ENCODE assay signal across 18 cellular contexts in genomic region chr2:109270758-109271305, GRCh38.
A peak's percentile ranks its signal among the peaks of the same experiment; 100 is the strongest.
DNase-seq lines count a peak whose midpoint lies in the region; ATAC-seq and TF ChIP-seq lines count a peak whose summit lies in the region.
"Had no signal": no experiment of that assay in that cellular context is flagged by ENCODE, and none has a peak within 500 bp of the region (broad histone marks: within the 10 kb centered on the region; RNA-seq: fewer than 3 reads in every experiment).

No MANE protein-coding gene starts in this region.

- DNase-seq in COR-L47 (lab: John Stamatoyannopoulos, UW) = peak; percentile 9
- peak; percentile 17 for DNase-seq in HT-29 (ENCODE audit: low spot score)
- DNase-seq in colonic mucosa = peak; percentile 54
- no peak for DNase-seq in neural crest cell (ENCODE audit: low read depth, low spot score)
- no peak for DNase-seq in MM.1S
- no peak for DNase-seq in CD4-positive, alpha-beta T cell
- no peak for DNase-seq in activated CD4-positive, alpha-beta T cell treated with anti-CD3 and anti-CD28 coated beads for 1 hour
- DNase-seq: activated B cell treated with CpG ODN at 0.5 μM for 24 hours; activated effector memory CD4-positive, alpha-beta T cell treated with Interleukin-2 at 50 U/mL for 16 hours; DND-41; HFFc6; NCI-H2227 treated with DMSO at 0.1 percent for 48 hours; stimulated activated CD4-positive, alpha-beta T cell treated with anti-CD3 and anti-CD28 coated beads, Interleukin-2, amount 100 ng/mL, for 48 hours; stimulated activated CD8-positive, alpha-beta memory T cell treated with anti-CD3 and anti-CD28 coated beads, Interleukin-4, amount 100 ng/mL, for 48 hours; testis had no signal

- no peak for ATAC-seq in CD4-positive, alpha-beta T cell (ENCODE audit: poor library complexity)
- ATAC-seq: gastroesophageal sphincter, sciatic nerve had no signal

- TF ChIP-seq CTCF in colonic mucosa (IDR thresholded peaks at IDR 0.05) (no peak), neural crest cell (conservative IDR thresholded peaks at IDR 0.05) (no peak), MM.1S (IDR thresholded peaks at IDR 0.05; ENCODE audit: low read length) (no peak)
- no peak for TF ChIP-seq CTCF in CD4-positive, alpha-beta T cell (IDR thresholded peaks at IDR 0.05)

- H3K27ac ChIP-seq in colonic mucosa (no peak overlapping the region), MM.1S (ENCODE audit: low read length) (no peak overlapping the region)
- H3K27ac ChIP-seq in CD4-positive, alpha-beta T cell (ENCODE audit: low read depth, low read length) = no peak overlapping the region
- H3K27ac ChIP-seq: gastroesophageal sphincter, testis had no signal

- H3K36me3 ChIP-seq in colonic mucosa (no peaks in the 10 kb centered on the region), MM.1S (replicated peaks; ENCODE audit: insufficient read depth, low read length) (no peaks in the 10 kb centered on the region)
- H3K36me3 ChIP-seq: gastroesophageal sphincter had no signal

- POLR2A ChIA-PET in CD4-positive, alpha-beta T cell (lab: Charles Lee) = no interaction called here

- H3K9me2 ChIP-seq in MM.1S (replicated peaks; ENCODE audit: insufficient read depth, low read length) = no peaks in the 10 kb centered on the region

- H3K27ac Mint-ChIP-seq in neural crest cell (ENCODE audit: unreplicated experiment) = peak overlapping the region; percentile 19
- no peak overlapping the region for H3K27ac Mint-ChIP-seq in CD4-positive, alpha-beta T cell
- H3K27ac Mint-ChIP-seq: activated B cell treated with CpG ODN at 0.5 μM for 24 hours, HFFc6, memory B cell had no signal

- no peaks in the 10 kb centered on the region for H4K20me1 ChIP-seq in MM.1S (ENCODE audit: insufficient read depth, low read length)

- CTCF ChIA-PET in CD4-positive, alpha-beta T cell (lab: Charles Lee) = no interaction called here

- H3K27me3 Mint-ChIP-seq in neural crest cell (ENCODE audit: low read depth) = no peaks in the 10 kb centered on the region
- H3K27me3 Mint-ChIP-seq in CD4-positive, alpha-beta T cell = no peaks in the 10 kb centered on the region

- peaks cover 88% of the 10 kb centered on the region for H3K79me2 ChIP-seq in MM.1S (ENCODE audit: low read length)

- no peaks in the 10 kb centered on the region for H3K9me3 Mint-ChIP-seq in neural crest cell
- H3K9me3 Mint-ChIP-seq in CD4-positive, alpha-beta T cell = no peaks in the 10 kb centered on the region
- H3K9me3 Mint-ChIP-seq: activated B cell treated with CpG ODN at 0.5 μM for 24 hours, HFFc6, memory B cell had no signal

- H3K36me3 Mint-ChIP-seq in neural crest cell (ENCODE audit: low read depth) = no peaks in the 10 kb centered on the region
- H3K36me3 Mint-ChIP-seq in CD4-positive, alpha-beta T cell (ENCODE audit: low read depth) = no peaks in the 10 kb centered on the region
- H3K36me3 Mint-ChIP-seq: memory B cell had no signal

- H3K27me3 ChIP-seq in colonic mucosa (no peaks in the 10 kb centered on the region), MM.1S (replicated peaks; ENCODE audit: insufficient read depth, low read length) (no peaks in the 10 kb centered on the region)
- H3K27me3 ChIP-seq in CD4-positive, alpha-beta T cell (ENCODE audit: control insufficient read depth, insufficient read depth, low read length) = no peaks in the 10 kb centered on the region
- H3K27me3 ChIP-seq: gastroesophageal sphincter, testis had no signal

- H3K4me1 ChIP-seq in colonic mucosa (no peaks in the 10 kb centered on the region), MM.1S (ENCODE audit: low read length) (no peaks in the 10 kb centered on the region)

- no peak overlapping the region for H2AFZ ChIP-seq in MM.1S (ENCODE audit: low read length)

- H3F3A ChIP-seq in MM.1S (ENCODE audit: insufficient read depth, low read length) = no peaks in the 10 kb centered on the region

- H3K4me3 Mint-ChIP-seq in neural crest cell = no peak overlapping the region
- H3K4me3 Mint-ChIP-seq in CD4-positive, alpha-beta T cell = no peak overlapping the region
- H3K4me3 Mint-ChIP-seq: activated B cell treated with CpG ODN at 0.5 μM for 24 hours, HFFc6, memory B cell had no signal

- H3K9ac ChIP-seq in colonic mucosa (ENCODE audit: low read depth in 2 of 2, low read length in 2 of 2) (no peak overlapping the region), MM.1S (ENCODE audit: low read length) (no peak overlapping the region)

- H3K4me3 ChIP-seq in colonic mucosa (no peak overlapping the region), MM.1S (ENCODE audit: low read length) (no peak overlapping the region)
- H3K4me3 ChIP-seq: gastroesophageal sphincter, testis had no signal

- intact Hi-C loops in colonic mucosa (cut with DNase I) = no loop called here
- intact Hi-C loops in CD4-positive, alpha-beta T cell (cut with DNase I, micrococcal nuclease) = no loop called here

- peaks cover 17% of the 10 kb centered on the region for H3K4me1 Mint-ChIP-seq in neural crest cell
- H3K4me1 Mint-ChIP-seq in CD4-positive, alpha-beta T cell (ENCODE audit: low read depth) = peaks cover 21% of the 10 kb centered on the region
- H3K4me1 Mint-ChIP-seq: activated B cell treated with CpG ODN at 0.5 μM for 24 hours, memory B cell had no signal

- no peak overlapping the region for H3K4me2 ChIP-seq in MM.1S (ENCODE audit: low read depth, low read length)

- no peaks in the 10 kb centered on the region for H3K9me3 ChIP-seq in colonic mucosa
- no peaks in the 10 kb centered on the region for H3K9me3 ChIP-seq in MM.1S (replicated peaks; ENCODE audit: insufficient read depth, low read length)
- no peaks in the 10 kb centered on the region for H3K9me3 ChIP-seq in CD4-positive, alpha-beta T cell (ENCODE audit: control insufficient read depth, low read length)
- H3K9me3 ChIP-seq: gastroesophageal sphincter, testis had no signal

Comparison
In these comparisons a context has a peak if more than half of its experiments do, and no peak if none do; other contexts are left out.
1. DNase-seq: peak in COR-L47 (single experiment), HT-29 (single experiment) and colonic mucosa (single experiment); none in neural crest cell (single experiment), MM.1S (single experiment), CD4-positive, alpha-beta T cell (0 of 10) and activated CD4-positive, alpha-beta T cell treated with anti-CD3 and anti-CD28 coated beads for 1 hour (single experiment).